In the genomic region with DNA sequence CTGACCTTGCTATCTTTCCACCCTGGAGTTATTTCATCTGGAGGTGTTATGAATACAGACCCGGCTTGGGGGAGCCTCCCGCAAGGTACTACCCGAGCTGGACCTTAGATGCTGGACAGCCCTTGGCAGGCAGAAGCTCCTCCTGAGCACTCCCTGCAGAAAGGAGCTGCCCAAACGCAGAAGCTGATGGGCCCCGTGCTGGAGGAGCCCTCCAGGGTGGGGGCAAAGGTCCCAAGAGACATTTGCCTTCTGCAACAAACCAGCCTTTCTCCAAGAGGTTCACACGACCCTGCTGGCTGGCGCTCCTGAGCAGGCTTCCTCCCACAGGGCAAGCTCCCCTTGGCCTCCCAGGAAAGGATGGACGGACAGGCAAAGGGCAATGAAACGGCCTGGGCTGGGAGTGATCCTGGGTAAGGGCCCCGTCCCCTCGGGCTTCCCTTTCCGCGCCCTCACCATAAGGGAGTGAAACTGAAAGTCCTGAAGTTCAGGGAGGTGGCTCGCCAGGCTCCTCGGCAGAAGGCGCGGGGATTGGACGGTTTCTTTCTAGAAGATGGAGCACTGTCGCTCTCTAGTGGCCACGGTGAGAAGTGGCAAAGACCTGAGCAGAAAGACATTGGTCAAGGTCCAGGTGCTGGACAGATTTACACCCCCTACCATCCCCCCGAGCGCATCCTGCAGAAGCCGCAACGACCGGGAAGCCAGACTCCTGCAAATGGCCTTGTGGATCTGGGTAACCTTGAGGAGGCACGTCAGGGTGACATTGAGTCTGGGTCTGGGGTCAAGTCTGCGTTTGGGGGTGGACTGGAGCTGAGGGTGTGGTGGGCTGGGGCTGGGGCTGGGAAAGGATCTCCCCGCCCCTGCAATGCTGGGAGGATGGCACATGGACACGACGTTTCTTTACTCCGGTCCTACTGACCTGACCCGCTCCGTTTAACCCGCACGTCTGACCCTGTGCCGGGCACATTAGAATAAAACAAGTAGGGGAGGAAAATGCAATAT, we compare ENCODE assay signal across 8 cellular contexts. TPM values are rescaled to one million over a fixed set of nuclear protein-coding genes. Genes with fewer than 3 reads are reported as not detected.
DNase-seq lines count a peak whose midpoint lies in the region; ATAC-seq and TF ChIP-seq lines count a peak whose summit lies in the region.

No MANE protein-coding gene starts in this region.

- H3K4me3 Mint-ChIP-seq in activated T-helper 17 cell treated with anti-CD3 and anti-CD28 coated beads, Interleukin-2, amount 50 U/mL, for 72 hours: peak overlapping the region; percentile 93
- H3K4me3 Mint-ChIP-seq in natural killer cell treated with Interleukin-12 subunit alpha and Interleukin-12 subunit beta and Interleukin-15 and Interleukin-18, amount 100 ng/mL, for 72 hours: peak overlapping the region; percentile 87

- peak; percentile 85 for ATAC-seq in GM21529 (IDR thresholded peaks at IDR 0.05; ENCODE audit: unreplicated experiment)
- ATAC-seq in activated T-helper 17 cell treated with anti-CD3 and anti-CD28 coated beads, Interleukin-2, amount 50 U/mL, for 72 hours (replicated peaks): peak; percentile 94
- ATAC-seq in natural killer cell treated with Interleukin-12 subunit alpha and Interleukin-12 subunit beta and Interleukin-15 and Interleukin-18, amount 100 ng/mL, for 72 hours: peak; percentile 92 to 95

- peak overlapping the region; percentile 96 for H3K27ac Mint-ChIP-seq in activated T-helper 17 cell treated with anti-CD3 and anti-CD28 coated beads, Interleukin-2, amount 50 U/mL, for 72 hours
- H3K27ac Mint-ChIP-seq in natural killer cell treated with Interleukin-12 subunit alpha and Interleukin-12 subunit beta and Interleukin-15 and Interleukin-18, amount 100 ng/mL, for 72 hours: peak overlapping the region; percentile 73 to 91

- no peaks in the 10 kb centered on the region for H3K9me3 Mint-ChIP-seq in activated T-helper 17 cell treated with anti-CD3 and anti-CD28 coated beads, Interleukin-2, amount 50 U/mL, for 72 hours
- H3K9me3 Mint-ChIP-seq in natural killer cell treated with Interleukin-12 subunit alpha and Interleukin-12 subunit beta and Interleukin-15 and Interleukin-18, amount 100 ng/mL, for 72 hours: no peaks in the 10 kb centered on the region

- peak overlapping the region; percentile 79 for H3K9ac ChIP-seq in KMS-11

- H3K79me2 ChIP-seq in KMS-11 (ENCODE audit: insufficient read depth, low read depth): no peaks in the 10 kb centered on the region

- H3K36me3 ChIP-seq in KMS-11 (ENCODE audit: insufficient read depth): no peaks in the 10 kb centered on the region

- TF ChIP-seq CTCF in KMS-11 (conservative IDR thresholded peaks at IDR 0.05; ENCODE audit: low read depth, low read length) (peak; percentile 80), fibroblast of pulmonary artery (IDR thresholded peaks at IDR 0.05; ENCODE audit: low read length, missing control alignments) (peak; percentile 91)

- H3K4me2 ChIP-seq in KMS-11: peak overlapping the region; percentile 14; the same call in 1 of the 2 replicates

- no peaks in the 10 kb centered on the region; the same call in 1 of the 2 replicates for H3K27me3 ChIP-seq in KMS-11 (ENCODE audit: insufficient read depth, low read depth)

- H3K4me1 Mint-ChIP-seq in activated T-helper 17 cell treated with anti-CD3 and anti-CD28 coated beads, Interleukin-2, amount 50 U/mL, for 72 hours: peaks cover 5% of the 10 kb centered on the region
- peaks cover 16 to 20% of the 10 kb centered on the region in 2 donors for H3K4me1 Mint-ChIP-seq in natural killer cell treated with Interleukin-12 subunit alpha and Interleukin-12 subunit beta and Interleukin-15 and Interleukin-18, amount 100 ng/mL, for 72 hours (ENCODE audit: low read depth in 2 of 2)

- no peak overlapping the region for H3K27ac ChIP-seq in KMS-11

- H3K4me3 ChIP-seq in KMS-11 (IDR thresholded peaks at IDR 0.05; ENCODE audit: insufficient read depth, low read depth, low read length) (no peak overlapping the region), fibroblast of pulmonary artery (replicated peaks; ENCODE audit: low read depth, low read length) (peak overlapping the region; percentile 70)

- no peaks in the 10 kb centered on the region for H3K4me1 ChIP-seq in KMS-11 (ENCODE audit: low read depth, poor library complexity, severe bottlenecking)

- no peaks in the 10 kb centered on the region for H3K36me3 Mint-ChIP-seq in activated T-helper 17 cell treated with anti-CD3 and anti-CD28 coated beads, Interleukin-2, amount 50 U/mL, for 72 hours (ENCODE audit: low read depth)
- H3K36me3 Mint-ChIP-seq in natural killer cell treated with Interleukin-12 subunit alpha and Interleukin-12 subunit beta and Interleukin-15 and Interleukin-18, amount 100 ng/mL, for 72 hours: no peaks in the 10 kb centered on the region

- peak overlapping the region; percentile 79; the same call in 1 of the 2 replicates for H2AFZ ChIP-seq in KMS-11 (ENCODE audit: low read depth)

- no peaks in the 10 kb centered on the region for H4K20me1 ChIP-seq in KMS-11 (ENCODE audit: insufficient read depth)

- DNase-seq in DMS114 treated with DMSO at 0.1 percent for 48 hours (lab: John Stamatoyannopoulos, UW; ENCODE audit: unreplicated experiment): peak; percentile 82
- DNase-seq in RPMI7951 (ENCODE audit: low read depth): peak; percentile 81
- peak; percentile 88 for DNase-seq in fibroblast of pulmonary artery (ENCODE audit: low read depth)
- peak; percentile 88 for DNase-seq in natural killer cell treated with Interleukin-12 subunit alpha and Interleukin-12 subunit beta and Interleukin-15 and Interleukin-18, amount 100 ng/mL, for 72 hours (ENCODE audit: low spot score)
- DNase-seq in stimulated activated naive CD4-positive, alpha-beta T cell treated with Interleukin-2 at 50 U/mL for 16 hours (lab: John Stamatoyannopoulos, UW): peak; percentile 74

- H3K27me3 Mint-ChIP-seq in activated T-helper 17 cell treated with anti-CD3 and anti-CD28 coated beads, Interleukin-2, amount 50 U/mL, for 72 hours: peaks cover 6% of the 10 kb centered on the region
- H3K27me3 Mint-ChIP-seq in natural killer cell treated with Interleukin-12 subunit alpha and Interleukin-12 subunit beta and Interleukin-15 and Interleukin-18, amount 100 ng/mL, for 72 hours: peaks cover 4 to 16% of the 10 kb centered on the region in 2 donors

RNA-seq across cellular contexts. Expression of a gene that starts 56.4 kb away (rescaled TPM):
- 3.8 and 5.9 TPM in 2 replicates for total RNA-seq in RPMI7951 (2014; rRNA removed; shearing (Covaris generic))
- total RNA-seq in activated T-helper 17 cell treated with anti-CD3 and anti-CD28 coated beads, Interleukin-2, amount 50 U/mL, for 72 hours: 1 to 10 TPM in 1 of 2 donors, under 1 TPM in 1; 0.52 to 1.2 TPM
- total RNA-seq in natural killer cell treated with Interleukin-12 subunit alpha and Interleukin-12 subunit beta and Interleukin-15 and Interleukin-18, amount 100 ng/mL, for 72 hours: under 1 TPM; 0.14 to 0.36 TPM
